Comparison of ENCODE assay signal across 1 cellular context in the genomic region with DNA sequence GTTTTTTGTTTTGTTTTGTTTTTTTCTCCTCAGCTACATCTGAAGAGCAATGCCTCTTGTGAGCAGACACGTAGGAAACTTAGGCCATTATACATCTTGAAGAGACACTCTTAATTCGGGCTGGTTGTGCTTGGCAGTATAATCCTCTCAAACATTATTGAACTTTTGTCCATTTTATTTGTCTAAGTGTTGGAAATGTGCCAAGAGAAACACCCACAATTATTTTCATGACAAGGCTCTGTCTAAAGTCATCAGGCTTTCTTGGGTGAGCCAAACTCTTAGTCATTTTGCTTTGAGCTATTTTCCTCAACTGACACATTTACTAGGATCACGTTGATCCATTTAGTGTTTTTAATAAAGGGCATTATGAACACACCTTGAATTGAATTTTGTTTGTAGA.
TF ChIP-seq lines count a peak whose summit lies in the region.

No MANE protein-coding gene starts in this region.

TF ChIP-seq in HepG2, 621 proteins besides CTCF, POLR2A, EP300 and RAD21 (continued from another document):
- TF ChIP-seq, protein P1, sequence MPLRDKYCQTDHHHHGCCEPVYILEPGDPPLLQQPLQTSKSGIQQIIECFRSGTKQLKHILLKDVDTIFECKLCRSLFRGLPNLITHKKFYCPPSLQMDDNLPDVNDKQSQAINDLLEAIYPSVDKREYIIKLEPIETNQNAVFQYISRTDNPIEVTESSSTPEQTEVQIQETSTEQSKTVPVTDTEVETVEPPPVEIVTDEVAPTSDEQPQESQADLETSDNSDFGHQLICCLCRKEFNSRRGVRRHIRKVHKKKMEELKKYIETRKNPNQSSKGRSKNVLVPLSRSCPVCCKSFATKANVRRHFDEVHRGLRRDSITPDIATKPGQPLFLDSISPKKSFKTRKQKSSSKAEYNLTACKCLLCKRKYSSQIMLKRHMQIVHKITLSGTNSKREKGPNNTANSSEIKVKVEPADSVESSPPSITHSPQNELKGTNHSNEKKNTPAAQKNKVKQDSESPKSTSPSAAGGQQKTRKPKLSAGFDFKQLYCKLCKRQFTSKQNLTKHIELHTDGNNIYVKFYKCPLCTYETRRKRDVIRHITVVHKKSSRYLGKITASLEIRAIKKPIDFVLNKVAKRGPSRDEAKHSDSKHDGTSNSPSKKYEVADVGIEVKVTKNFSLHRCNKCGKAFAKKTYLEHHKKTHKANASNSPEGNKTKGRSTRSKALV (CRISPR knock-in tag; IDR thresholded peaks at IDR 0.05), result no peak
- TF ChIP-seq ZNF792 (CRISPR knock-in tag; IDR thresholded peaks at IDR 0.05) (no peak), RFX3 (CRISPR knock-in tag; IDR thresholded peaks at IDR 0.05) (no peak), SMARCE1 (IDR thresholded peaks at IDR 0.05; ENCODE audit: borderline replicate concordance) (no peak), YEATS4 (CRISPR knock-in tag; IDR thresholded peaks at IDR 0.05; ENCODE audit: borderline replicate concordance) (no peak), ZNF160 (CRISPR knock-in tag; IDR thresholded peaks at IDR 0.05) (no peak), ZNF615 (CRISPR knock-in tag; IDR thresholded peaks at IDR 0.05; ENCODE audit: borderline replicate concordance) (no peak), ARID2 (CRISPR knock-in tag; IDR thresholded peaks at IDR 0.05; ENCODE audit: borderline replicate concordance) (no peak), CENPT (CRISPR knock-in tag; IDR thresholded peaks at IDR 0.05; ENCODE audit: low read depth) (no peak), MTA1 (CRISPR knock-in tag; IDR thresholded peaks at IDR 0.05; ENCODE audit: borderline replicate concordance) (no peak), NFKBIZ (CRISPR knock-in tag; IDR thresholded peaks at IDR 0.05) (no peak)
- TF ChIP-seq, protein P2, sequence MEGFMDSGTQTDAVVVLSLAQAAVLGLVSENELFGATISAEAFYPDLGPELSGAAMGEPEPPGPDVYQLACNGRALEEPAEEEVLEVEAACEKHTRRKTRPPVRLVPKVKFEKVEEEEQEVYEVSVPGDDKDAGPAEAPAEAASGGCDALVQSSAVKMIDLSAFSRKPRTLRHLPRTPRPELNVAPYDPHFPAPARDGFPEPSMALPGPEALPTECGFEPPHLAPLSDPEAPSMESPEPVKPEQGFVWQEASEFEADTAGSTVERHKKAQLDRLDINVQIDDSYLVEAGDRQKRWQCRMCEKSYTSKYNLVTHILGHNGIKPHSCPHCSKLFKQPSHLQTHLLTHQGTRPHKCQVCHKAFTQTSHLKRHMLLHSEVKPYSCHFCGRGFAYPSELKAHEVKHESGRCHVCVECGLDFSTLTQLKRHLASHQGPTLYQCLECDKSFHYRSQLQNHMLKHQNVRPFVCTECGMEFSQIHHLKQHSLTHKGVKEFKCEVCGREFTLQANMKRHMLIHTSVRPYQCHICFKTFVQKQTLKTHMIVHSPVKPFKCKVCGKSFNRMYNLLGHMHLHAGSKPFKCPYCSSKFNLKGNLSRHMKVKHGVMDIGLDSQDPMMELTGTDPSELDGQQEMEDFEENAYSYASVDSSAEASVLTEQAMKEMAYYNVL (CRISPR knock-in tag; IDR thresholded peaks at IDR 0.05; ENCODE audit: borderline replicate concordance), result no peak
- TF ChIP-seq, protein P3, sequence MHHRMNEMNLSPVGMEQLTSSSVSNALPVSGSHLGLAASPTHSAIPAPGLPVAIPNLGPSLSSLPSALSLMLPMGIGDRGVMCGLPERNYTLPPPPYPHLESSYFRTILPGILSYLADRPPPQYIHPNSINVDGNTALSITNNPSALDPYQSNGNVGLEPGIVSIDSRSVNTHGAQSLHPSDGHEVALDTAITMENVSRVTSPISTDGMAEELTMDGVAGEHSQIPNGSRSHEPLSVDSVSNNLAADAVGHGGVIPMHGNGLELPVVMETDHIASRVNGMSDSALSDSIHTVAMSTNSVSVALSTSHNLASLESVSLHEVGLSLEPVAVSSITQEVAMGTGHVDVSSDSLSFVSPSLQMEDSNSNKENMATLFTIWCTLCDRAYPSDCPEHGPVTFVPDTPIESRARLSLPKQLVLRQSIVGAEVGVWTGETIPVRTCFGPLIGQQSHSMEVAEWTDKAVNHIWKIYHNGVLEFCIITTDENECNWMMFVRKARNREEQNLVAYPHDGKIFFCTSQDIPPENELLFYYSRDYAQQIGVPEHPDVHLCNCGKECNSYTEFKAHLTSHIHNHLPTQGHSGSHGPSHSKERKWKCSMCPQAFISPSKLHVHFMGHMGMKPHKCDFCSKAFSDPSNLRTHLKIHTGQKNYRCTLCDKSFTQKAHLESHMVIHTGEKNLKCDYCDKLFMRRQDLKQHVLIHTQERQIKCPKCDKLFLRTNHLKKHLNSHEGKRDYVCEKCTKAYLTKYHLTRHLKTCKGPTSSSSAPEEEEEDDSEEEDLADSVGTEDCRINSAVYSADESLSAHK (CRISPR knock-in tag; IDR thresholded peaks at IDR 0.05; ENCODE audit: borderline replicate concordance), result no peak
- TF ChIP-seq, protein P4, sequence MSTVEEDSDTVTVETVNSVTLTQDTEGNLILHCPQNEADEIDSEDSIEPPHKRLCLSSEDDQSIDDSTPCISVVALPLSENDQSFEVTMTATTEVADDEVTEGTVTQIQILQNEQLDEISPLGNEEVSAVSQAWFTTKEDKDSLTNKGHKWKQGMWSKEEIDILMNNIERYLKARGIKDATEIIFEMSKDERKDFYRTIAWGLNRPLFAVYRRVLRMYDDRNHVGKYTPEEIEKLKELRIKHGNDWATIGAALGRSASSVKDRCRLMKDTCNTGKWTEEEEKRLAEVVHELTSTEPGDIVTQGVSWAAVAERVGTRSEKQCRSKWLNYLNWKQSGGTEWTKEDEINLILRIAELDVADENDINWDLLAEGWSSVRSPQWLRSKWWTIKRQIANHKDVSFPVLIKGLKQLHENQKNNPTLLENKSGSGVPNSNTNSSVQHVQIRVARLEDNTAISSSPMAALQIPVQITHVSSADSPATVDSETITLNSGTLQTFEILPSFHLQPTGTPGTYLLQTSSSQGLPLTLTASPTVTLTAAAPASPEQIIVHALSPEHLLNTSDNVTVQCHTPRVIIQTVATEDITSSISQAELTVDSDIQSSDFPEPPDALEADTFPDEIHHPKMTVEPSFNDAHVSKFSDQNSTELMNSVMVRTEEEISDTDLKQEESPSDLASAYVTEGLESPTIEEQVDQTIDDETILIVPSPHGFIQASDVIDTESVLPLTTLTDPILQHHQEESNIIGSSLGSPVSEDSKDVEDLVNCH (CRISPR knock-in tag; IDR thresholded peaks at IDR 0.05), result no peak
- TF ChIP-seq, protein P5, sequence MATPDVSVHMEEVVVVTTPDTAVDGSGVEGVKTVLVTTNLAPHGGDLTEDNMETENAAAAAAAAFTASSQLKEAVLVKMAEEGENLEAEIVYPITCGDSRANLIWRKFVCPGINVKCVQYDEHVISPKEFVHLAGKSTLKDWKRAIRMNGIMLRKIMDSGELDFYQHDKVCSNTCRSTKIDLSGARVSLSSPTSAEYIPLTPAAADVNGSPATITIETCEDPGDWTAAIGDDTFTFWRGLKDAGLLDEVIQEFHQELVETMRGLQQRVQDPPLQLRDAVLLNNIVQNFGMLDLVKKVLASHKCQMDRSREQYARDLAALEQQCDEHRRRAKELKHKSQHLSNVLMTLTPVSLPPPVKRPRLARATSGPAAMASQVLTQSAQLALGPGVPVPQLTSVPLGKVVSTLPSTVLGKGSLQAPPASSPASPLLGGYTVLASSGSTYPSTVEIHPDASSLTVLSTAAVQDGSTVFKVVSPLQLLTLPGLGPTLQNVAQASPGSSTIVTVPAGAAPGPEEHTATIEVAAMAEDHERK (CRISPR knock-in tag; IDR thresholded peaks at IDR 0.05; ENCODE audit: low read depth), result no peak
